21 cellular contexts compared by ENCODE assay signal in genomic region chr18:63379639-63379962, GRCh38. TPM values are rescaled to one million over a fixed set of nuclear protein-coding genes. Genes with fewer than 3 reads are reported as not detected.
DNase-seq lines count a peak whose midpoint lies in the region; ATAC-seq and TF ChIP-seq lines count a peak whose summit lies in the region.
"Had no signal": no experiment of that assay in that cellular context is flagged by ENCODE, and none has a peak within 500 bp of the region (broad histone marks: within the 10 kb centered on the region; RNA-seq: fewer than 3 reads in every experiment).

No MANE protein-coding gene starts in this region.

- peaks cover 31% of the 10 kb centered on the region for H3K4me1 ChIP-seq in A673 (ENCODE audit: insufficient read depth, low read length, poor library complexity, severe bottlenecking)
- H3K4me1 ChIP-seq: sigmoid colon had no signal

- H3K36me3 Mint-ChIP-seq in T-helper 17 cell (ENCODE audit: low read depth) (no peaks in the 10 kb centered on the region), MCF 10A (ENCODE audit: insufficient read depth, unreplicated experiment) (peaks cover 14% of the 10 kb centered on the region)

- no peaks in the 10 kb centered on the region for H3K27me3 ChIP-seq in A673 (replicated peaks; ENCODE audit: insufficient read depth, low read depth, low read length, poor library complexity)
- H3K27me3 ChIP-seq: ovary, sigmoid colon had no signal

- peaks cover 13% of the 10 kb centered on the region for H3K36me3 ChIP-seq in A673 (ENCODE audit: insufficient read depth, low read length, poor library complexity, severe bottlenecking)
- H3K36me3 ChIP-seq: ovary, sigmoid colon had no signal

- ATAC-seq in T-helper 17 cell: no peak

- H3K4me3 ChIP-seq in A673 (ENCODE audit: low read depth, low read length, poor library complexity, severe bottlenecking) (no peak overlapping the region), choroid plexus epithelial cell (ENCODE audit: low read depth, low read length) (no peak overlapping the region)
- H3K4me3 ChIP-seq: lung, ovary, sigmoid colon had no signal

- CTCF ChIA-PET in A673 (lab: Charles Lee) (no interaction called here), MCF 10A (lab: Yijun Ruan, JAX) (no interaction called here)

- POLR2A ChIA-PET in A673 (lab: Charles Lee; ENCODE audit: low non-redundant PET) (no interaction called here), MCF 10A (lab: Yijun Ruan, JAX) (interaction anchor here (3.2 kb wide), 1 partner anchor 11 kb away, joined by 16 read pairs; no protein-coding TSS in a partner anchor)

- H3K27ac Mint-ChIP-seq in T-helper 17 cell (peak overlapping the region; percentile 72), MCF 10A (ENCODE audit: low read depth, unreplicated experiment) (no peak overlapping the region)

- peak; percentile 48 for DNase-seq in A673 (ENCODE audit: low spot score)
- peak; percentile 13 for DNase-seq in GM03348 (ENCODE audit: low spot score)
- DNase-seq in T-helper 17 cell: no peak
- peak; percentile 27 for DNase-seq in choroid plexus epithelial cell (ENCODE audit: low read depth)
- DNase-seq in SIG-M5 (lab: John Stamatoyannopoulos, UW): no peak
- no peak for DNase-seq in MCF 10A (ENCODE audit: unreplicated experiment)
- no peak for DNase-seq in KG1 (lab: John Stamatoyannopoulos, UW)
- DNase-seq in dedifferentiated amniotic fluid mesenchymal stem cell (ENCODE audit: extremely low spot score): no peak
- DNase-seq: activated CD4-positive, alpha-beta T cell treated with anti-CD3 and anti-CD28 coated beads, Interleukin-2, amount 50 U/mL, for 48 hours; aorta; COR-L47; GOT3; hippocampal formation; islet precursor cell; NCI-H1048; NCI-H2081; NCI-H510A; ovary; sigmoid colon; stimulated activated naive CD8-positive, alpha-beta T cell treated with anti-CD3 and anti-CD28 coated beads, Interleukin-15, Interleukin-2, amounts not matched to agents 100 U/mL and 50 U/mL, for 24 hours had no signal

- no peaks in the 10 kb centered on the region for H3K9me3 Mint-ChIP-seq in MCF 10A (ENCODE audit: unreplicated experiment)

- no peak overlapping the region for H3K4me3 Mint-ChIP-seq in T-helper 17 cell
- no peak overlapping the region for H3K4me3 Mint-ChIP-seq in MCF 10A (ENCODE audit: unreplicated experiment)

- peak overlapping the region; percentile 95 for H3K27ac ChIP-seq in A673 (ENCODE audit: low read depth, low read length, poor library complexity, severe bottlenecking)
- H3K27ac ChIP-seq: ovary, sigmoid colon had no signal

- intact Hi-C loops in A673 (cut with micrococcal nuclease; ENCODE audit: unreplicated experiment): loop anchor here (5.0 kb wide), 3 partner anchors 198 to 898 kb away; no protein-coding TSS in a partner anchor
- intact Hi-C loops in MCF 10A (cut with micrococcal nuclease): no loop called here

- H3K27me3 Mint-ChIP-seq in T-helper 17 cell: no peaks in the 10 kb centered on the region
- no peaks in the 10 kb centered on the region for H3K27me3 Mint-ChIP-seq in MCF 10A (ENCODE audit: insufficient read depth, unreplicated experiment)

- H3K4me1 Mint-ChIP-seq in T-helper 17 cell: peaks cover 13% of the 10 kb centered on the region
- H3K4me1 Mint-ChIP-seq in MCF 10A (ENCODE audit: insufficient read depth, unreplicated experiment): peaks cover 16% of the 10 kb centered on the region

- no peak for TF ChIP-seq CTCF in A673 (conservative IDR thresholded peaks at IDR 0.05; ENCODE audit: low read depth, low read length)
- TF ChIP-seq CTCF in choroid plexus epithelial cell (conservative IDR thresholded peaks at IDR 0.05; ENCODE audit: low read depth, low read length): no peak
- TF ChIP-seq CTCF in MCF 10A (IDR thresholded peaks at IDR 0.05; ENCODE audit: unreplicated experiment): no peak

- H3K9me3 ChIP-seq in A673 (ENCODE audit: low read depth, low read length, poor library complexity, severe bottlenecking) (peaks cover 22% of the 10 kb centered on the region), T-helper 17 cell (ENCODE audit: control insufficient read depth, low read length, poor library complexity, severe bottlenecking) (no peaks in the 10 kb centered on the region)
- H3K9me3 ChIP-seq: ovary, sigmoid colon had no signal

- BruUV-seq in A673 (replicated peaks; lab: Mats Ljungman, UMichigan) (no TSS peak), MCF 10A (replicated peaks; lab: Mats Ljungman, UMichigan) (no TSS peak)

RNA-seq across cellular contexts. Expression of gene KDSR, which starts 12.6 kb away (rescaled TPM):
- 449 and 493 TPM in 2 replicates for total RNA-seq in A673 (2021)
- total RNA-seq in T-helper 17 cell: 10 to 100 TPM; 55.2 to 71.2 TPM
- total RNA-seq in MCF 10A (2022): 97.4 and 108 TPM in 2 replicates

RNA-seq across cellular contexts. Expression of gene VPS4B, which starts 42.7 kb away (rescaled TPM):
- total RNA-seq in A673 (2021) (88.7 and 94.8 TPM in 2 replicates), T-helper 17 cell (10 to 100 TPM; 61.3 to 78.7 TPM), MCF 10A (2022) (67.8 and 89.8 TPM in 2 replicates)

Comparison
In these comparisons a context has a peak if more than half of its experiments do, and no peak if none do; other contexts are left out.
1. DNase-seq: peak in A673 (single experiment), GM03348 (single experiment) and choroid plexus epithelial cell (single experiment); none in T-helper 17 cell (0 of 3), SIG-M5 (single experiment), MCF 10A (single experiment), KG1 (single experiment) and dedifferentiated amniotic fluid mesenchymal stem cell (single experiment).